In the genomic region with DNA sequence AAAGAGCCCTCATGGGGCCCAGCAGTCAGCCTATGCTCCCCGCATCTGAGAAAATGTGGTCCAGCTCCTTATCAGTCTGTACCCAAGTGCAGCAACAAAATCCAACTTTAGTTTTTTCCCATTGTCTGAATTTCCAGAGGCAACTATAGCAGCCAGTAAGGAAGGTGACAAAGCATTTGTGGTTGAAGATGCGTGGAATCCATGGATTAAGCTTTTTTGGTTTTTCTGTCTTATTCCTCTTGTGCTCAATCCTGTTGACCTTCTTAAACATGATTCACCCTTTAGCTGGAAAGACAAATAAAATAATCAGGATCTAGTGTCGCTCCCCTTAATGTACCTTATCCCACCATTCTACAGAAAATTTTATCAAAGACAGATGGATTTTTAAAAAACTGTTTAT, we compare ENCODE assay signal across 15 cellular contexts. TPM values are rescaled to one million over a fixed set of nuclear protein-coding genes. Genes with fewer than 3 reads are reported as not detected.
"Had no signal": no experiment of that assay in that cellular context is flagged by ENCODE, and none has a peak within 500 bp of the region (broad histone marks: within the 10 kb centered on the region; RNA-seq: fewer than 3 reads in every experiment).

No MANE protein-coding gene starts in this region.

- H3K9me3 Mint-ChIP-seq: activated naive CD4-positive, alpha-beta T cell treated with anti-CD3 and anti-CD28 coated beads, Interleukin-2, amount 50 U/mL, for 72 hours; activated T-helper 2 cell treated with anti-CD3 and anti-CD28 coated beads, Interferon-gamma antibody, Interleukin-2, Interleukin-4, amounts not matched to agents 10 μg/mL and 5 μg/mL and 100 μg/mL, durations not matched to agents 14 hours and 24 hours and 36 hours had no signal

- H3K27ac Mint-ChIP-seq: activated naive CD4-positive, alpha-beta T cell treated with anti-CD3 and anti-CD28 coated beads, Interleukin-2, amount 50 U/mL, for 72 hours; activated T-helper 2 cell treated with anti-CD3 and anti-CD28 coated beads, Interferon-gamma antibody, Interleukin-2, Interleukin-4, amounts not matched to agents 10 μg/mL and 5 μg/mL and 100 μg/mL, durations not matched to agents 14 hours and 24 hours and 36 hours; mesothelial cell of epicardium; T-helper 17 cell; WTC11 had no signal

- H3K27ac ChIP-seq: esophagus muscularis mucosa, gastrocnemius medialis, heart right ventricle, right atrium auricular region, tibial artery, uterus had no signal

- H3K36me3 Mint-ChIP-seq: activated naive CD4-positive, alpha-beta T cell treated with anti-CD3 and anti-CD28 coated beads, Interleukin-2, amount 50 U/mL, for 72 hours; mesothelial cell of epicardium; WTC11 had no signal

- H3K27me3 ChIP-seq: esophagus muscularis mucosa, gastrocnemius medialis, right atrium auricular region, uterus had no signal

- H3K4me3 ChIP-seq: esophagus muscularis mucosa, gastrocnemius medialis, heart right ventricle, right atrium auricular region, smooth muscle cell, tibial artery, uterus had no signal

- DNase-seq: activated CD4-positive, alpha-beta T cell treated with anti-CD3 and anti-CD28 coated beads for 48 hours; gastrocnemius medialis; heart right ventricle; kidney; posterior cingulate gyrus; T-helper 17 cell; tibial artery; uterus had no signal

- H3K36me3 ChIP-seq: esophagus muscularis mucosa, gastrocnemius medialis, heart right ventricle, right atrium auricular region, tibial artery, uterus had no signal

- H3K4me1 Mint-ChIP-seq: T-helper 17 cell, WTC11 had no signal

- H3K4me3 Mint-ChIP-seq: mesothelial cell of epicardium, T-helper 17 cell, WTC11 had no signal

- H3K4me1 ChIP-seq: esophagus muscularis mucosa, gastrocnemius medialis, heart right ventricle, right atrium auricular region, tibial artery, uterus had no signal

- ATAC-seq: activated naive CD4-positive, alpha-beta T cell treated with anti-CD3 and anti-CD28 coated beads, Interleukin-2, amount 50 U/mL, for 72 hours; gastrocnemius medialis; heart right ventricle; T-helper 17 cell; WTC11 had no signal

- H3K4me2 ChIP-seq: smooth muscle cell had no signal

- H3K9me3 ChIP-seq: esophagus muscularis mucosa, gastrocnemius medialis, heart right ventricle, right atrium auricular region, tibial artery, uterus had no signal

RNA-seq across cellular contexts. Expression of a gene that starts 14.3 kb away (rescaled TPM):
- total RNA-seq: activated naive CD4-positive, alpha-beta T cell treated with anti-CD3 and anti-CD28 coated beads, Interleukin-2, amount 50 U/mL, for 72 hours; activated T-helper 2 cell treated with anti-CD3 and anti-CD28 coated beads, Interferon-gamma antibody, Interleukin-2, Interleukin-4, amounts not matched to agents 10 μg/mL and 5 μg/mL and 100 μg/mL, durations not matched to agents 14 hours and 24 hours and 36 hours; esophagus muscularis mucosa; gastrocnemius medialis; heart right ventricle; kidney; mesothelial cell of epicardium; right atrium auricular region; smooth muscle cell; T-helper 17 cell; WTC11 had no signal
- polyA plus RNA-seq: heart right ventricle, smooth muscle cell had no signal
